ENCODE assay signal across 16 cellular contexts in genomic region chr19:53864308-53864836, GRCh38. TPM values are rescaled to one million over a fixed set of nuclear protein-coding genes. Genes with fewer than 3 reads are reported as not detected.
DNase-seq lines count a peak whose midpoint lies in the region; ATAC-seq and TF ChIP-seq lines count a peak whose summit lies in the region.
"Had no signal": no experiment of that assay in that cellular context is flagged by ENCODE, and none has a peak within 500 bp of the region (broad histone marks: within the 10 kb centered on the region; RNA-seq: fewer than 3 reads in every experiment).

No MANE protein-coding gene starts in this region.

- intact Hi-C loops in CD14-positive monocyte (cut with micrococcal nuclease) (no loop called here), left lung (cut with DNase I) (no loop called here)

- H3K4me1 Mint-ChIP-seq in CD14-positive monocyte (peaks cover 30% of the 10 kb centered on the region), nephron (peaks cover 13% of the 10 kb centered on the region)

- H3K27ac Mint-ChIP-seq in CD14-positive monocyte (peak overlapping the region in 5 of 7 donors; percentile 96 to 100 (median 97)), nephron (peak overlapping the region; percentile 33 to 44 (median 43))

- TF ChIP-seq CTCF in CD14-positive monocyte (IDR thresholded peaks at IDR 0.05) (no peak), nephron (IDR thresholded peaks at IDR 0.05; ENCODE audit: unreplicated experiment in 3 of 3) (no peak), left lung (IDR thresholded peaks at IDR 0.05) (no peak)

- DNase-seq in CD14-positive monocyte (ENCODE audit: low spot score) (no peak), NCI-H2196 (lab: John Stamatoyannopoulos, UW; ENCODE audit: unreplicated experiment) (peak; percentile 66), caudate nucleus (lab: John Stamatoyannopoulos, UW) (peak in 41 of 61 donors; percentile 12 to 75 (median 49)), epidermal melanocyte (ENCODE audit: insufficient read length, low spot score) (no peak), SIG-M5 (lab: John Stamatoyannopoulos, UW) (no peak), left lung (no peak)
- DNase-seq: activated naive CD4-positive, alpha-beta T cell; AML-193; esophagus squamous epithelium; islet precursor cell; NK-92 treated with Interleukin-12 subunit alpha and Interleukin-12 subunit beta, amount 100 ng/mL, for 24 hours; T-helper 2 cell had no signal

- no peaks in the 10 kb centered on the region for H3K27me3 ChIP-seq in left lung
- H3K27me3 ChIP-seq: neural progenitor cell had no signal

- H3K4me3 ChIP-seq in left lung: no peak overlapping the region
- H3K4me3 ChIP-seq: esophagus squamous epithelium, neural progenitor cell had no signal

- H3K36me3 Mint-ChIP-seq in CD14-positive monocyte (no peaks in the 10 kb centered on the region), nephron (ENCODE audit: low read depth) (no peaks in the 10 kb centered on the region)
- H3K36me3 Mint-ChIP-seq: neural progenitor cell had no signal

- H3K4me3 Mint-ChIP-seq in CD14-positive monocyte (peak overlapping the region; percentile 4 to 37), nephron (peak overlapping the region; percentile 13 to 64 (median 53))

- no peaks in the 10 kb centered on the region for H3K36me3 ChIP-seq in left lung
- H3K36me3 ChIP-seq: esophagus squamous epithelium, neural progenitor cell had no signal

- H3K27ac ChIP-seq in caudate nucleus (ENCODE audit: low read depth, low read length) (peak overlapping the region; percentile 100), left lung (no peak overlapping the region)
- H3K27ac ChIP-seq: esophagus squamous epithelium, neural progenitor cell had no signal

- H3K27me3 Mint-ChIP-seq in CD14-positive monocyte (ENCODE audit: low read depth in 3 of 3): peaks cover 2 to 25% (median 15%) of the 10 kb centered on the region in 3 donors
- no peaks in the 10 kb centered on the region for H3K27me3 Mint-ChIP-seq in nephron (ENCODE audit: low read depth)
- H3K27me3 Mint-ChIP-seq: central memory CD8-positive, alpha-beta T cell had no signal

- no peaks in the 10 kb centered on the region for H3K9me3 ChIP-seq in left lung
- H3K9me3 ChIP-seq: esophagus squamous epithelium had no signal

- ATAC-seq in GM21717 (IDR thresholded peaks at IDR 0.05; ENCODE audit: unreplicated experiment): no peak
- no peak for ATAC-seq in left lung

- peaks cover 0 to 10% (median 1%) of the 10 kb centered on the region in 7 donors for H3K9me3 Mint-ChIP-seq in CD14-positive monocyte
- no peaks in the 10 kb centered on the region for H3K9me3 Mint-ChIP-seq in nephron
- H3K9me3 Mint-ChIP-seq: central memory CD8-positive, alpha-beta T cell; neural progenitor cell had no signal

- H3K4me1 ChIP-seq in left lung: peaks cover 0 to 30% of the 10 kb centered on the region in 2 donors

RNA-seq across cellular contexts. Expression of gene MYADM, which starts 3.3 kb away (rescaled TPM):
- polyA plus RNA-seq in CD14-positive monocyte: 100 to 1,000 TPM; 254 to 310 TPM
- 100 to 1,000 TPM; 164 to 197 TPM for total RNA-seq in left lung

RNA-seq across cellular contexts. Expression of gene PRKCG, which starts 17.6 kb away (rescaled TPM):
- polyA plus RNA-seq in CD14-positive monocyte: not detected
- total RNA-seq in left lung: not detected
- total RNA-seq: esophagus squamous epithelium had no signal

RNA-seq across cellular contexts. Expression of gene NLRP12, which starts 40.3 kb away (rescaled TPM):
- 10 to 100 TPM; 47.0 to 64.9 TPM for polyA plus RNA-seq in CD14-positive monocyte
- 10 to 100 TPM in 1 of 2 donors, 1 to 10 TPM in 1; 2.5 to 12.2 TPM for total RNA-seq in left lung

RNA-seq across cellular contexts. Expression of gene CACNG7, which starts 44.7 kb away (rescaled TPM):
- not detected for polyA plus RNA-seq in CD14-positive monocyte
- total RNA-seq in left lung: not detected
- total RNA-seq: esophagus squamous epithelium had no signal

Comparison
In these comparisons a context has a peak if more than half of its experiments do, and no peak if none do; other contexts are left out.
1. DNase-seq: peak in NCI-H2196 (single experiment) and caudate nucleus (41 of 61); none in CD14-positive monocyte (single experiment), epidermal melanocyte (single experiment), SIG-M5 (single experiment) and left lung (0 of 2).